ENCODE assay signal across 14 cellular contexts in the genomic region with DNA sequence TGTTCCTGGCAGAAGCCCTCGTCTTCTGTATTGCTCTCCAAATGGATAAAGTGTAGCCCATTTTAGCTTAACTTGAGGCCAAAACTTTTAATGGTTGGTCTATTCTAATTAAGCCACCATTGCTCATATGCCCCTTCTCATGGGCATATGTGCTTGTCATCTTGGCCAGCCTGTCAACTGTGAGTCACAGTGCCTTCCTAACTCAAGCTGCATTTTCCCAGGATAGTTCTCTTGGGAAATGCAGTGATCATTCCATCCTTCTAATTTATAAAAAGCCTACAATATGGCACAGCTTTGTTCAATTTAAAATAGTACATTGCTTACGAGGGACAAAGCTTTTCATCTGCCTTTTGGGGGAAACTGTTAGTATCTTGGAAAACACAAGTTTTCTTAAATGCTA. TPM values are rescaled to one million over a fixed set of nuclear protein-coding genes. Genes with fewer than 3 reads are reported as not detected.
DNase-seq lines count a peak whose midpoint lies in the region; ATAC-seq, FAIRE-seq and TF ChIP-seq lines count a peak whose summit lies in the region.
"Had no signal": no experiment of that assay in that cellular context is flagged by ENCODE, and none has a peak within 500 bp of the region (broad histone marks: within the 10 kb centered on the region; RNA-seq: fewer than 3 reads in every experiment).

No MANE protein-coding gene starts in this region.

- no peak overlapping the region for H3K4me3 ChIP-seq in Panc1 (ENCODE audit: low read depth in 2 of 2, low read length in 2 of 2)
- H3K4me3 ChIP-seq in skeletal muscle satellite cell (ENCODE audit: low read length) = no peak overlapping the region
- H3K4me3 ChIP-seq in ascending aorta = no peak overlapping the region

- FAIRE-seq in H54 (lab: Jason Lieb, UNC) = peak; percentile 87

- H3K27me3 ChIP-seq in Panc1 (ENCODE audit: control insufficient read depth, insufficient read depth, low read length) (peaks cover 10% of the 10 kb centered on the region), skeletal muscle satellite cell (ENCODE audit: control insufficient read depth, insufficient read depth, low read length) (peaks cover 9% of the 10 kb centered on the region), ascending aorta (no peaks in the 10 kb centered on the region)

- no peaks in the 10 kb centered on the region for H3K9me3 ChIP-seq in Panc1 (ENCODE audit: control insufficient read depth, insufficient read depth, low read depth, low read length)
- H3K9me3 ChIP-seq in skeletal muscle satellite cell (replicated peaks; ENCODE audit: low read length) = no peaks in the 10 kb centered on the region
- no peaks in the 10 kb centered on the region for H3K9me3 ChIP-seq in ascending aorta

- H3K27ac ChIP-seq in Panc1 (ENCODE audit: low read length) (0 out of 2 replicates have a peak overlapping the region, but pooled peaks have one; percentile 9), epithelial cell of prostate (peak overlapping the region; percentile 98), ascending aorta (peak overlapping the region in 1 of 2 donors; percentile 48)

- intact Hi-C loops in Panc1 (cut with micrococcal nuclease; ENCODE audit: unreplicated experiment) (no loop called here), ascending aorta (cut with DNase I) (no loop called here)

- CTCF ChIA-PET in Panc1 (lab: Charles Lee) = no interaction called here

- H3K9ac ChIP-seq in skeletal muscle satellite cell (ENCODE audit: low read depth, low read length) = peak overlapping the region; percentile 37

- TF ChIP-seq CTCF in Panc1 (IDR thresholded peaks at IDR 0.05) = no peak
- TF ChIP-seq CTCF in ascending aorta (IDR thresholded peaks at IDR 0.05) = no peak

- H3K4me2 ChIP-seq in skeletal muscle satellite cell (ENCODE audit: low read length) = peak overlapping the region; percentile 0

- POLR2A ChIA-PET in Panc1 (lab: Charles Lee) = no interaction called here

- in situ Hi-C loops in Panc1 (cut with HindIII; ENCODE audit: low pct_unique_long_range_greater_than_20kb, low sequenced_read_pairs) = no loop called here

- TF ChIP-seq POLR2A in H54 (IDR thresholded peaks at IDR 0.05; ENCODE audit: low read depth, low read length) = no peak

- DNase-seq in H54 (ENCODE audit: insufficient read length, low spot score) (no peak), Panc1 (ENCODE audit: low read depth, low spot score) (no peak), epithelial cell of prostate (ENCODE audit: low read depth, low spot score) (no peak), dedifferentiated amniotic fluid mesenchymal stem cell (ENCODE audit: extremely low spot score) (no peak), ascending aorta (ENCODE audit: low spot score in 2 of 2) (no peak)
- DNase-seq: activated CD4-positive, alpha-beta T cell treated with anti-CD3 and anti-CD28 coated beads for 36 hours; CD8-positive, alpha-beta memory T cell; cerebellar nuclear complex; natural killer cell; NCI-H1105; NCI-H2227 treated with DMSO at 0.1 percent for 48 hours had no signal

- no TSS peak for BruUV-seq in Panc1 (replicated peaks; lab: Mats Ljungman, UMichigan)

- H3K36me3 ChIP-seq in Panc1 (ENCODE audit: control insufficient read depth, insufficient read depth, low read length) = no peaks in the 10 kb centered on the region
- H3K36me3 ChIP-seq in skeletal muscle satellite cell (ENCODE audit: insufficient read depth, low read length) = no peaks in the 10 kb centered on the region
- H3K36me3 ChIP-seq in ascending aorta = peaks cover 0 to 4% of the 10 kb centered on the region in 2 donors

- ATAC-seq in Panc1 = no peak
- ATAC-seq in GM19351 (IDR thresholded peaks at IDR 0.05; ENCODE audit: unreplicated experiment) = no peak
- ATAC-seq: activated CD4-positive, alpha-beta T cell treated with anti-CD3 and anti-CD28 coated beads for 36 hours; natural killer cell had no signal

- H3K4me1 ChIP-seq in Panc1 (ENCODE audit: control insufficient read depth, insufficient read depth, low read length) (peaks cover 22% of the 10 kb centered on the region), skeletal muscle satellite cell (ENCODE audit: control insufficient read depth, insufficient read depth, low read length) (peaks cover 48% of the 10 kb centered on the region), ascending aorta (peaks cover 0 to 18% of the 10 kb centered on the region in 2 donors)

RNA-seq across cellular contexts. Expression of a gene that starts 6.6 kb away (rescaled TPM):
- total RNA-seq in Panc1 (2021; ENCODE audit: unreplicated experiment) = 2.2 TPM
- polyA plus RNA-seq in Panc1 (2012; ENCODE audit: insufficient read length) = 4.6 TPM
- total RNA-seq in skeletal muscle satellite cell (2012; rRNA removed) = under 0.01 TPM in 1 of 2 replicates, not detected in the other
- not detected for total RNA-seq in ascending aorta
- total RNA-seq: activated CD4-positive, alpha-beta T cell treated with anti-CD3 and anti-CD28 coated beads for 36 hours; liver; natural killer cell had no signal
- polyA plus RNA-seq: CD8-positive, alpha-beta memory T cell; liver had no signal
